10 cellular contexts compared by ENCODE assay signal in the genomic region with DNA sequence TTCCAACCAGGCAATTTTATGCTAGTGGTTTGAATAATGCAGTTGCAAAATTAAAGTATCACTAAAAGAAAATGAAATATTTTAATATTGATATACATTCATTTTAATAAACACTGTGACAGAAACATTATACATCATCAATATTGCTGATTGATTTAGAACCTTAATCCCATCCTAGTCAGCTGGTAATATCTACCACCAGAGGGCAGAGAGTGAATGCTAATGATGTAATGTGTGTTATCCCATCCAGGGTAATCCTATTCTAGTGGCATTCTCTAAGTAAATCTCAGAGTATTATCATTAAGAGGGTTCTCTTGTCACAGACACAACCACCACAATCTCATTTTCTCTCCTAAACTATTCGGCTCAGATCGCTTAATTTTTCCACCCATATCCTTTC.
DNase-seq lines count a peak whose midpoint lies in the region; ATAC-seq and TF ChIP-seq lines count a peak whose summit lies in the region.
"Had no signal": no experiment of that assay in that cellular context is flagged by ENCODE, and none has a peak within 500 bp of the region (broad histone marks: within the 10 kb centered on the region; RNA-seq: fewer than 3 reads in every experiment).

No MANE protein-coding gene starts in this region.

- no peak overlapping the region for H2AFZ ChIP-seq in SK-N-SH (ENCODE audit: low read depth)

- no peak overlapping the region for H3K4me3 ChIP-seq in SK-N-SH (ENCODE audit: low read depth in 2 of 2, low read length in 1 of 2)
- H3K4me3 ChIP-seq in CD8-positive, alpha-beta T cell (ENCODE audit: low read depth, low read length) = no peak overlapping the region

- no peak for TF ChIP-seq EP300 in SK-N-SH (IDR thresholded peaks at IDR 0.05; ENCODE audit: borderline replicate concordance in 1 of 2, low read depth in 1 of 2, low read length in 1 of 2)

- H3K27ac Mint-ChIP-seq in activated naive CD4-positive, alpha-beta T cell treated with anti-CD3 and anti-CD28 coated beads, Interleukin-2, amount 10 ng/mL, durations not matched to agents 7 days and 5 days = no peak overlapping the region
- no peak overlapping the region for H3K27ac Mint-ChIP-seq in CD8-positive, alpha-beta T cell
- H3K27ac Mint-ChIP-seq: T-helper 1 cell treated with Interleukin-12 subunit alpha and Interleukin-12 subunit beta and Interleukin-4 antibody, amounts not matched to agents 30 μg/mL and 1 μg/mL, for 36 hours had no signal

- peak; percentile 52 for TF ChIP-seq CTCF in SK-N-SH (IDR thresholded peaks at IDR 0.05)
- no peak for TF ChIP-seq CTCF in CD8-positive, alpha-beta T cell (IDR thresholded peaks at IDR 0.05)

- no peaks in the 10 kb centered on the region for H3K4me1 Mint-ChIP-seq in activated naive CD4-positive, alpha-beta T cell treated with anti-CD3 and anti-CD28 coated beads, Interleukin-2, amount 10 ng/mL, durations not matched to agents 7 days and 5 days
- H3K4me1 Mint-ChIP-seq in CD8-positive, alpha-beta T cell (ENCODE audit: low read depth) = no peaks in the 10 kb centered on the region

- POLR2A ChIA-PET in SK-N-SH (lab: Yijun Ruan, JAX) = no interaction called here
- POLR2A ChIA-PET in CD8-positive, alpha-beta T cell (lab: Charles Lee) = no interaction called here

- 77% methylated on average over 2 of the region's 2 CpGs for WGBS in SK-N-SH (ENCODE audit: low lambda C conversion rate)

- CTCF ChIA-PET in SK-N-SH (lab: Yijun Ruan, JAX) = interaction anchor here (1.1 to 1.6 kb wide), 6 partner anchors 9 to 244 kb away, joined by 3 to 5 read pairs (median 4); no protein-coding TSS in a partner anchor
- CTCF ChIA-PET in activated naive CD4-positive, alpha-beta T cell treated with anti-CD3 and anti-CD28 coated beads, Interleukin-2, amount 10 ng/mL, durations not matched to agents 7 days and 5 days (lab: Charles Lee) = no interaction called here
- CTCF ChIA-PET in CD8-positive, alpha-beta T cell (lab: Charles Lee) = no interaction called here

- no peaks in the 10 kb centered on the region for H3K9me2 ChIP-seq in SK-N-SH

- DNase-seq in COR-L47 (lab: John Stamatoyannopoulos, UW) = peak; percentile 72
- peak; percentile 27 for DNase-seq in HT-29 (ENCODE audit: low spot score)
- peak; percentile 6 for DNase-seq in SK-N-SH
- DNase-seq in kidney glomerular epithelial cell (lab: John Stamatoyannopoulos, UW) = peak; percentile 12
- DNase-seq in activated naive CD4-positive, alpha-beta T cell treated with anti-CD3 and anti-CD28 coated beads, Interleukin-2, amount 10 ng/mL, durations not matched to agents 7 days and 5 days = no peak
- no peak for DNase-seq in CD8-positive, alpha-beta T cell
- DNase-seq: anterior cingulate cortex had no signal

- H3K4me3 Mint-ChIP-seq in activated naive CD4-positive, alpha-beta T cell treated with anti-CD3 and anti-CD28 coated beads, Interleukin-2, amount 10 ng/mL, durations not matched to agents 7 days and 5 days = no peak overlapping the region
- H3K4me3 Mint-ChIP-seq in CD8-positive, alpha-beta T cell = no peak overlapping the region
- H3K4me3 Mint-ChIP-seq: T-helper 1 cell treated with Interleukin-12 subunit alpha and Interleukin-12 subunit beta and Interleukin-4 antibody, amounts not matched to agents 30 μg/mL and 1 μg/mL, for 36 hours had no signal

- no peaks in the 10 kb centered on the region for H3K9me3 ChIP-seq in SK-N-SH
- H3K9me3 ChIP-seq in CD8-positive, alpha-beta T cell (ENCODE audit: low read length) = no peaks in the 10 kb centered on the region

- H3K9ac ChIP-seq in SK-N-SH = no peak overlapping the region

- no peaks in the 10 kb centered on the region for H3K9me3 Mint-ChIP-seq in activated naive CD4-positive, alpha-beta T cell treated with anti-CD3 and anti-CD28 coated beads, Interleukin-2, amount 10 ng/mL, durations not matched to agents 7 days and 5 days
- no peaks in the 10 kb centered on the region for H3K9me3 Mint-ChIP-seq in CD8-positive, alpha-beta T cell
- H3K9me3 Mint-ChIP-seq: T-helper 1 cell treated with Interleukin-12 subunit alpha and Interleukin-12 subunit beta and Interleukin-4 antibody, amounts not matched to agents 30 μg/mL and 1 μg/mL, for 36 hours had no signal

- no peaks in the 10 kb centered on the region for H4K20me1 ChIP-seq in SK-N-SH (ENCODE audit: insufficient read depth)

- H3K27me3 ChIP-seq in SK-N-SH (ENCODE audit: insufficient read depth) = no peaks in the 10 kb centered on the region
- no peaks in the 10 kb centered on the region for H3K27me3 ChIP-seq in CD8-positive, alpha-beta T cell (ENCODE audit: insufficient read depth, low read length)

- ATAC-seq in GM21528 (IDR thresholded peaks at IDR 0.05; ENCODE audit: low FRiP score, unreplicated experiment) (no peak), GM19467 (IDR thresholded peaks at IDR 0.05; ENCODE audit: unreplicated experiment) (no peak)
- ATAC-seq in CD8-positive, alpha-beta T cell = no peak

- peak overlapping the region in 1 of 2 experiments; percentile 34; a peak in 1 of 4 replicates for H3K27ac ChIP-seq in SK-N-SH (ENCODE audit: low read depth in 2 of 2, low read length in 1 of 2)
- no peak overlapping the region for H3K27ac ChIP-seq in CD8-positive, alpha-beta T cell (ENCODE audit: low read depth, low read length)

- no peaks in the 10 kb centered on the region for H3F3A ChIP-seq in SK-N-SH (replicated peaks; ENCODE audit: insufficient read depth)

- H3K27me3 Mint-ChIP-seq in activated naive CD4-positive, alpha-beta T cell treated with anti-CD3 and anti-CD28 coated beads, Interleukin-2, amount 10 ng/mL, durations not matched to agents 7 days and 5 days = no peaks in the 10 kb centered on the region
- H3K27me3 Mint-ChIP-seq in CD8-positive, alpha-beta T cell (ENCODE audit: low read depth) = no peaks in the 10 kb centered on the region

- TF ChIP-seq RAD21 in SK-N-SH (IDR thresholded peaks at IDR 0.05; ENCODE audit: low read length) = peak; percentile 66

- intact Hi-C loops in CD8-positive, alpha-beta T cell (cut with DNase I, micrococcal nuclease) = no loop called here

- no peaks in the 10 kb centered on the region for H3K36me3 Mint-ChIP-seq in activated naive CD4-positive, alpha-beta T cell treated with anti-CD3 and anti-CD28 coated beads, Interleukin-2, amount 10 ng/mL, durations not matched to agents 7 days and 5 days
- no peaks in the 10 kb centered on the region for H3K36me3 Mint-ChIP-seq in CD8-positive, alpha-beta T cell

- no peak overlapping the region for H3K4me2 ChIP-seq in SK-N-SH

- H3K4me1 ChIP-seq in SK-N-SH (ENCODE audit: control insufficient read depth in 1 of 2, insufficient read depth in 2 of 2, low read depth in 1 of 2, low read length in 1 of 2) = peaks cover 0 to 4% of the 10 kb centered on the region in 2 experiments; a peak in 1 of 4 replicates
- no peaks in the 10 kb centered on the region for H3K4me1 ChIP-seq in CD8-positive, alpha-beta T cell (ENCODE audit: insufficient read depth, low read length)

- no peaks in the 10 kb centered on the region for H3K36me3 ChIP-seq in SK-N-SH (replicated peaks in 1 of 2; ENCODE audit: control insufficient read depth in 1 of 2, insufficient read depth in 2 of 2, low read length in 1 of 2)
- H3K36me3 ChIP-seq in CD8-positive, alpha-beta T cell (ENCODE audit: insufficient read depth, low read length) = no peaks in the 10 kb centered on the region

- H3K79me2 ChIP-seq in SK-N-SH (ENCODE audit: insufficient read depth) = no peaks in the 10 kb centered on the region

TF ChIP-seq in SK-N-SH, 30 proteins besides CTCF, POLR2A, EP300 and RAD21:
- TF ChIP-seq, protein P1, sequence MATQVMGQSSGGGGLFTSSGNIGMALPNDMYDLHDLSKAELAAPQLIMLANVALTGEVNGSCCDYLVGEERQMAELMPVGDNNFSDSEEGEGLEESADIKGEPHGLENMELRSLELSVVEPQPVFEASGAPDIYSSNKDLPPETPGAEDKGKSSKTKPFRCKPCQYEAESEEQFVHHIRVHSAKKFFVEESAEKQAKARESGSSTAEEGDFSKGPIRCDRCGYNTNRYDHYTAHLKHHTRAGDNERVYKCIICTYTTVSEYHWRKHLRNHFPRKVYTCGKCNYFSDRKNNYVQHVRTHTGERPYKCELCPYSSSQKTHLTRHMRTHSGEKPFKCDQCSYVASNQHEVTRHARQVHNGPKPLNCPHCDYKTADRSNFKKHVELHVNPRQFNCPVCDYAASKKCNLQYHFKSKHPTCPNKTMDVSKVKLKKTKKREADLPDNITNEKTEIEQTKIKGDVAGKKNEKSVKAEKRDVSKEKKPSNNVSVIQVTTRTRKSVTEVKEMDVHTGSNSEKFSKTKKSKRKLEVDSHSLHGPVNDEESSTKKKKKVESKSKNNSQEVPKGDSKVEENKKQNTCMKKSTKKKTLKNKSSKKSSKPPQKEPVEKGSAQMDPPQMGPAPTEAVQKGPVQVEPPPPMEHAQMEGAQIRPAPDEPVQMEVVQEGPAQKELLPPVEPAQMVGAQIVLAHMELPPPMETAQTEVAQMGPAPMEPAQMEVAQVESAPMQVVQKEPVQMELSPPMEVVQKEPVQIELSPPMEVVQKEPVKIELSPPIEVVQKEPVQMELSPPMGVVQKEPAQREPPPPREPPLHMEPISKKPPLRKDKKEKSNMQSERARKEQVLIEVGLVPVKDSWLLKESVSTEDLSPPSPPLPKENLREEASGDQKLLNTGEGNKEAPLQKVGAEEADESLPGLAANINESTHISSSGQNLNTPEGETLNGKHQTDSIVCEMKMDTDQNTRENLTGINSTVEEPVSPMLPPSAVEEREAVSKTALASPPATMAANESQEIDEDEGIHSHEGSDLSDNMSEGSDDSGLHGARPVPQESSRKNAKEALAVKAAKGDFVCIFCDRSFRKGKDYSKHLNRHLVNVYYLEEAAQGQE (IDR thresholded peaks at IDR 0.05; ENCODE audit: low read depth, low read length) = no peak
- peak; percentile 38 for TF ChIP-seq SMC3 (IDR thresholded peaks at IDR 0.05; ENCODE audit: low read depth, low read length)

Comparison
In these comparisons a context has a peak if more than half of its experiments do, and no peak if none do; other contexts are left out.
1. DNase-seq: peak in COR-L47 (single experiment), HT-29 (single experiment), SK-N-SH (single experiment) and kidney glomerular epithelial cell (single experiment); none in activated naive CD4-positive, alpha-beta T cell treated with anti-CD3 and anti-CD28 coated beads, Interleukin-2, amount 10 ng/mL, durations not matched to agents 7 days and 5 days (single experiment) and CD8-positive, alpha-beta T cell (0 of 7).